Comparison of ENCODE assay signal across 10 cellular contexts in genomic region chr5:10331341-10331796, GRCh38. TPM values are rescaled to one million over a fixed set of nuclear protein-coding genes. Genes with fewer than 3 reads are reported as not detected.
DNase-seq lines count a peak whose midpoint lies in the region; ATAC-seq and TF ChIP-seq lines count a peak whose summit lies in the region.
"Had no signal": no experiment of that assay in that cellular context is flagged by ENCODE, and none has a peak within 500 bp of the region (broad histone marks: within the 10 kb centered on the region; RNA-seq: fewer than 3 reads in every experiment).

No MANE protein-coding gene starts in this region.

- peak overlapping the region; percentile 92 to 95 (median 93) for H3K27ac Mint-ChIP-seq in nephron

- DNase-seq in DMS 273 (lab: John Stamatoyannopoulos, UW; ENCODE audit: unreplicated experiment) (peak; percentile 68), NCI-H2171 (lab: John Stamatoyannopoulos, UW) (peak; percentile 29), dorsolateral prefrontal cortex (no peak), T-helper 2 cell (no peak)
- no peak for DNase-seq in central memory CD4-positive, alpha-beta T cell
- DNase-seq: kidney had no signal

- H3K27me3 ChIP-seq in dorsolateral prefrontal cortex, result no peaks in the 10 kb centered on the region

- intact Hi-C loops in dorsolateral prefrontal cortex (cut with DNase I), result no loop called here

- peak overlapping the region in 40 of 59 donors; percentile 0 to 76 (median 42) for H3K27ac ChIP-seq in dorsolateral prefrontal cortex
- H3K27ac ChIP-seq: BLaER1 treated with 17β-estradiol and CSF1 and Interleukin-3, amounts not matched to agents 10 nM and 100 nM had no signal

- H3K36me3 Mint-ChIP-seq in nephron (ENCODE audit: low read depth), result no peaks in the 10 kb centered on the region

- TF ChIP-seq CTCF in dorsolateral prefrontal cortex (IDR thresholded peaks at IDR 0.05 in 54 of 56, conservative IDR thresholded peaks at IDR 0.05 in 2 of 56; ENCODE audit: low read depth in 1 of 56, partially characterized antibody in 56 of 56), result no peak
- no peak for TF ChIP-seq CTCF in nephron (IDR thresholded peaks at IDR 0.05; ENCODE audit: unreplicated experiment in 3 of 3)

- peaks cover 13% of the 10 kb centered on the region for H3K27me3 Mint-ChIP-seq in nephron (ENCODE audit: low read depth)

- peaks cover 50% of the 10 kb centered on the region for H3K4me1 Mint-ChIP-seq in nephron

- no peak overlapping the region for H3K4me3 ChIP-seq in dorsolateral prefrontal cortex
- H3K4me3 ChIP-seq: BLaER1 treated with 17β-estradiol and CSF1 and Interleukin-3, amounts not matched to agents 10 nM and 100 nM had no signal

- ATAC-seq in HG03108 (IDR thresholded peaks at IDR 0.05; ENCODE audit: unreplicated experiment) (no peak), HG03175 (IDR thresholded peaks at IDR 0.05; ENCODE audit: unreplicated experiment) (no peak)

- no peaks in the 10 kb centered on the region for H3K9me3 Mint-ChIP-seq in nephron

- peak overlapping the region; percentile 53 to 79 (median 72) for H3K4me3 Mint-ChIP-seq in nephron

RNA-seq across cellular contexts. Expression of gene MARCHF6, which starts 22.1 kb away (rescaled TPM):
- 100 to 1,000 TPM; 195 to 408 (median 303) TPM for total RNA-seq in dorsolateral prefrontal cortex

RNA-seq across cellular contexts. Expression of gene CMBL, which starts 23.7 kb away (rescaled TPM):
- total RNA-seq in dorsolateral prefrontal cortex, result 10 to 100 TPM; 16.2 to 42.6 (median 28.5) TPM

Comparison
In these comparisons a context has a peak if more than half of its experiments do, and no peak if none do; other contexts are left out.
1. DNase-seq: peak in DMS 273 (single experiment) and NCI-H2171 (single experiment); none in dorsolateral prefrontal cortex (0 of 10), T-helper 2 cell (0 of 5) and central memory CD4-positive, alpha-beta T cell (single experiment).